ENCODE assay signal across 12 cellular contexts in the genomic region with DNA sequence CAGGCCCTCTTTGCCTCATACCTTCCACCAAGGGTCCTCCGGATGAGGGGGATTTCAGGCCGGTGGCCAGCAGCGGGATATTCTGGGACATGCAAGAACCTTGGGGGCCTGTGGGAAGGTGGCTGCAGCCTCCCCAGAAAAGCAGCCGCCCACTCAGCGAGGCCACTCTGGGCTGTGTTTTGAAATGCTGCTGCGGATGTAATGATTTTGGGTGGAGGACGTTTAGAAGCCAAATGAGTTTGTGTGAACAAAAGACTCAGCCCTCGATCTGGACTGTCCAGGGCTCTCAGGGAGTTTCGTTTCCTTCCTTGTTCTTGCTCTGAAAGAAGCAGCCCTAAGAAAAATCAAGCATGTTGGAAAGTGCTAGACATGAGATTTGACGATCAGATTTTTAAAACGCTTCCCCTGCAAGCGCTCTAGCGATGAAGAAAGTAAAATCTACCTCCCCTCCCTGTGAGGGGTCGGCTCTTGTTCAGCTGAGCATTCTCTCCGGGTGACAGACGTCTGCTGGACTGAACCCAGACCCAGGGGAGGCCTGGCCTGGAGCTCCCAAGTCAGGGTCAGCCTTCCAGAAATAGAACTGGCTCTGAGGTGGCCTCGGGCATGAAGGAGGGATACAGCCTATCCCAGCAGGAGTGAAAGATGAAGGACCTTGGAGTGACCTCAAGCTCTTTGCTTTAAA. TPM values are rescaled to one million over a fixed set of nuclear protein-coding genes. Genes with fewer than 3 reads are reported as not detected.
DNase-seq lines count a peak whose midpoint lies in the region; ATAC-seq and TF ChIP-seq lines count a peak whose summit lies in the region.
"Had no signal": no experiment of that assay in that cellular context is flagged by ENCODE, and none has a peak within 500 bp of the region (broad histone marks: within the 10 kb centered on the region; RNA-seq: fewer than 3 reads in every experiment).

No MANE protein-coding gene starts in this region.

- H3K79me2 ChIP-seq in PC-9 (ENCODE audit: low read depth), result no peaks in the 10 kb centered on the region

- intact Hi-C loops in tibial artery (cut with DNase I; ENCODE audit: low total_unique reads) (loop anchor here (10.0 kb wide), 1 partner anchor 332 kb away; the partner anchor contains the start of gene ZNF148), PC-9 (cut with micrococcal nuclease; ENCODE audit: unreplicated experiment) (no loop called here)

- no peaks in the 10 kb centered on the region; the same call in 1 of the 2 replicates for H3K9me2 ChIP-seq in PC-9 (ENCODE audit: insufficient read depth)

- H3F3A ChIP-seq in PC-9 (ENCODE audit: insufficient read depth, low read depth), result no peaks in the 10 kb centered on the region

- H3K4me1 Mint-ChIP-seq in WTC11 (peaks cover 33% of the 10 kb centered on the region), nephron (peaks cover 32% of the 10 kb centered on the region)

- H3K36me3 Mint-ChIP-seq in WTC11, result no peaks in the 10 kb centered on the region
- H3K36me3 Mint-ChIP-seq in nephron (ENCODE audit: low read depth), result no peaks in the 10 kb centered on the region
- H3K36me3 Mint-ChIP-seq: IgD-negative memory B cell had no signal

- H4K20me1 ChIP-seq in PC-9 (ENCODE audit: insufficient read depth), result no peaks in the 10 kb centered on the region

- H3K4me3 Mint-ChIP-seq in WTC11 (no peak overlapping the region), nephron (peak overlapping the region in 2 of 3 experiments; percentile 45 to 68)
- H3K4me3 Mint-ChIP-seq: IgD-negative memory B cell had no signal

- H3K27ac Mint-ChIP-seq in WTC11 (peak overlapping the region; percentile 21; the same call in 1 of the 2 replicates), nephron (peak overlapping the region in 2 of 3 experiments; percentile 93 to 98)
- H3K27ac Mint-ChIP-seq: IgD-negative memory B cell had no signal

- H3K27me3 Mint-ChIP-seq in WTC11 (ENCODE audit: low read depth) (no peaks in the 10 kb centered on the region), nephron (ENCODE audit: low read depth) (no peaks in the 10 kb centered on the region)
- H3K27me3 Mint-ChIP-seq: IgD-negative memory B cell had no signal

- H3K27me3 ChIP-seq in tibial artery, result no peaks in the 10 kb centered on the region
- H3K27me3 ChIP-seq in PC-9 (ENCODE audit: insufficient read depth, low read depth), result no peaks in the 10 kb centered on the region

- H3K4me3 ChIP-seq in fibroblast of villous mesenchyme (ENCODE audit: low read depth, low read length) (peak overlapping the region; percentile 21), tibial artery (peak overlapping the region; percentile 32 to 37), PC-9 (no peak overlapping the region)

- ATAC-seq in WTC11 (no peak), GM18517 (IDR thresholded peaks at IDR 0.05; ENCODE audit: unreplicated experiment) (no peak)

- CTCF ChIA-PET in WTC11 (lab: Charles Lee), result interaction anchor here (0.8 to 1.6 kb wide), 2 partner anchors 9 to 99 kb away, joined by 4 to 6 read pairs; no protein-coding TSS in a partner anchor
- CTCF ChIA-PET in PC-9 (lab: Charles Lee), result no interaction called here

- no peak overlapping the region for H3K4me2 ChIP-seq in PC-9

- TF ChIP-seq CTCF in WTC11 (IDR thresholded peaks at IDR 0.05) (no peak), fibroblast of villous mesenchyme (IDR thresholded peaks at IDR 0.05; ENCODE audit: insufficient read depth, low read depth, low read length) (no peak), nephron (IDR thresholded peaks at IDR 0.05; ENCODE audit: unreplicated experiment in 3 of 3) (no peak), tibial artery (IDR thresholded peaks at IDR 0.05) (peak in 1 of 2 experiments; percentile 4), PC-9 (conservative IDR thresholded peaks at IDR 0.05) (no peak)

- H2AFZ ChIP-seq in PC-9, result no peak overlapping the region

- H3K4me1 ChIP-seq in tibial artery (peaks cover 0 to 69% (median 61%) of the 10 kb centered on the region in 4 donors), PC-9 (replicated peaks; ENCODE audit: insufficient read depth) (no peaks in the 10 kb centered on the region)

- H3K9me3 Mint-ChIP-seq in WTC11, result no peaks in the 10 kb centered on the region
- H3K9me3 Mint-ChIP-seq in nephron, result no peaks in the 10 kb centered on the region
- H3K9me3 Mint-ChIP-seq: IgD-negative memory B cell had no signal

- POLR2A ChIA-PET in WTC11 (lab: Charles Lee), result no interaction called here
- POLR2A ChIA-PET in PC-9 (lab: Charles Lee; ENCODE audit: unreplicated experiment), result no interaction called here

- H3K36me3 ChIP-seq in tibial artery (no peaks in the 10 kb centered on the region), PC-9 (ENCODE audit: low read depth) (no peaks in the 10 kb centered on the region)

- BruUV-seq in PC-9 (replicated peaks; lab: Mats Ljungman, UMichigan), result no TSS peak

- H3K9me3 ChIP-seq in tibial artery (no peaks in the 10 kb centered on the region), PC-9 (ENCODE audit: insufficient read depth, low read depth) (no peaks in the 10 kb centered on the region)

- DNase-seq in WTC11 (ENCODE audit: low spot score) (no peak), fibroblast of villous mesenchyme (ENCODE audit: low read depth) (peak; percentile 59), tibial artery (peak; percentile 64 to 86), NCI-H1092 treated with DMSO at 0.1 percent for 48 hours (lab: John Stamatoyannopoulos, UW) (no peak), PC-9 (no peak), SHP77 treated with DMSO at 0.1 percent for 48 hours (lab: John Stamatoyannopoulos, UW) (no peak)
- DNase-seq: activated T-cell treated with anti-CD3 and anti-CD28 coated beads, Interleukin-2, amount 50 U/mL, for 48 hours; NCI-H510A treated with DMSO at 0.1 percent for 48 hours; T-helper 2 cell had no signal

- peak overlapping the region; percentile 81 to 85 for H3K27ac ChIP-seq in tibial artery
- H3K27ac ChIP-seq in PC-9, result no peak overlapping the region

TF ChIP-seq in WTC11, 78 proteins besides CTCF, POLR2A, EP300 and RAD21:
- no peak for TF ChIP-seq CBFB (CRISPR knock-in tag; IDR thresholded peaks at IDR 0.05; ENCODE audit: low read depth)
- no peak for TF ChIP-seq NFYB (CRISPR knock-in tag; conservative IDR thresholded peaks at IDR 0.05; ENCODE audit: low read depth)
- no peak for TF ChIP-seq ZNF416 (CRISPR knock-in tag; IDR thresholded peaks at IDR 0.05)

RNA-seq across cellular contexts. Expression of gene HEG1, which starts 12.9 kb away (rescaled TPM):
- total RNA-seq in WTC11 (2021) (7.9 to 14.6 TPM (median 8.7 TPM) in 3 replicates), fibroblast of villous mesenchyme (110 and 199 TPM in 2 replicates), PC-9 (2021) (30.2 and 33.5 TPM in 2 replicates)

Comparison
In these comparisons a context has a peak if more than half of its experiments do, and no peak if none do; other contexts are left out.
1. DNase-seq: peak in fibroblast of villous mesenchyme (single experiment) and tibial artery (2 of 2); none in WTC11 (single experiment), NCI-H1092 treated with DMSO at 0.1 percent for 48 hours (single experiment), PC-9 (0 of 2) and SHP77 treated with DMSO at 0.1 percent for 48 hours (single experiment).